20 cellular contexts compared by ENCODE assay signal in genomic region chr7:126718419-126718818, GRCh38.
"Had no signal": no experiment of that assay in that cellular context is flagged by ENCODE, and none has a peak within 500 bp of the region (broad histone marks: within the 10 kb centered on the region; RNA-seq: fewer than 3 reads in every experiment).

No MANE protein-coding gene starts in this region.

- ATAC-seq: left cardiac atrium, mucosa of descending colon had no signal

- H3K4me3 ChIP-seq: dorsolateral prefrontal cortex, hepatocyte, mucosa of descending colon, thyroid gland had no signal

- DNase-seq: activated B cell treated with CpG ODN at 0.5 μM for 24 hours; activated CD4-positive, alpha-beta memory T cell treated with anti-CD3 and anti-CD28 coated beads, Interleukin-2, amount 10 ng/mL, durations not matched to agents 7 days and 5 days; activated CD4-positive, alpha-beta T cell treated with anti-CD3 and anti-CD28 coated beads for 48 hours; activated naive CD4-positive, alpha-beta T cell treated with Interleukin-2 at 50 U/mL for 16 hours; activated naive CD8-positive, alpha-beta T cell treated with anti-CD3 and anti-CD28 coated beads, Interleukin-2, amount 10 ng/mL, durations not matched to agents 7 days and 5 days; activated T-cell treated with anti-CD3 and anti-CD28 coated beads, Interleukin-2, amount 50 U/mL, for 24 hours; anterior cingulate cortex; caudate nucleus; dorsolateral prefrontal cortex; endodermal cell; foreskin fibroblast; left cardiac atrium; mesenchymal stem cell; mucosa of descending colon; naive B cell; stimulated activated CD8-positive, alpha-beta memory T cell treated with anti-CD3 and anti-CD28 coated beads, Interleukin-4, amount 100 ng/mL, for 48 hours; stimulated activated naive CD4-positive, alpha-beta T cell; thyroid gland had no signal

- H3K9me3 ChIP-seq: mucosa of descending colon, thyroid gland had no signal

- H2AFZ ChIP-seq: hepatocyte had no signal

- H3K4me2 ChIP-seq: hepatocyte had no signal

- H3K27me3 ChIP-seq: dorsolateral prefrontal cortex, hepatocyte, thyroid gland had no signal

- H3K79me2 ChIP-seq: hepatocyte had no signal

- H3K36me3 ChIP-seq: thyroid gland had no signal

- H3K27ac ChIP-seq: dorsolateral prefrontal cortex, epithelial cell of prostate, hepatocyte, thyroid gland had no signal
